In the genomic region with DNA sequence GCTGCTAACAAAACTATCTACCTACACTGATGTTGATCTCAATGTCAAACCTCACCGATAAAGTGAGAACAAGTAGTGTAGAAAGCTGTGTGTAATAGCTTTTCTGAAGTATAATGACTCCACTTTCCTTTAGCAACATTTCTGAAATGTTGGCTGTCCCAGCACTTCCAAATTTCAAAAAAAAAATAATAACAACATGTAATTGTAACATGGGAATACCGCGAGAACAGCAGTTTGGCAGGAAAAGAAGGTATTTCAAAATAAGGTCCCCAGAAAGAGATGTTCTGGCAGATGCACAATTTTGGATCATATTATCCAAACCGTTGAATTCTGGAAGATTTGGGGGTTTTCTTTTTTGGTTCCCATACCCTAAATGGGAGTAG, we compare ENCODE assay signal across 1 cellular context.
TF ChIP-seq lines count a peak whose summit lies in the region.

No MANE protein-coding gene starts in this region.

TF ChIP-seq in HepG2, 621 proteins besides CTCF, POLR2A, EP300 and RAD21 (continued from another document):
- no peak for TF ChIP-seq ZNF280B (CRISPR knock-in tag; IDR thresholded peaks at IDR 0.05; ENCODE audit: borderline replicate concordance)
- no peak for TF ChIP-seq ZNF30 (CRISPR knock-in tag; IDR thresholded peaks at IDR 0.05)
- TF ChIP-seq, protein P1, sequence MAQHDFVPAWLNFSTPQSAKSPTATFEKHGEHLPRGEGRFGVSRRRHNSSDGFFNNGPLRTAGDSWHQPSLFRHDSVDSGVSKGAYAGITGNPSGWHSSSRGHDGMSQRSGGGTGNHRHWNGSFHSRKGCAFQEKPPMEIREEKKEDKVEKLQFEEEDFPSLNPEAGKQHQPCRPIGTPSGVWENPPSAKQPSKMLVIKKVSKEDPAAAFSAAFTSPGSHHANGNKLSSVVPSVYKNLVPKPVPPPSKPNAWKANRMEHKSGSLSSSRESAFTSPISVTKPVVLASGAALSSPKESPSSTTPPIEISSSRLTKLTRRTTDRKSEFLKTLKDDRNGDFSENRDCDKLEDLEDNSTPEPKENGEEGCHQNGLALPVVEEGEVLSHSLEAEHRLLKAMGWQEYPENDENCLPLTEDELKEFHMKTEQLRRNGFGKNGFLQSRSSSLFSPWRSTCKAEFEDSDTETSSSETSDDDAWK (CRISPR knock-in tag; IDR thresholded peaks at IDR 0.05): no peak
- TF ChIP-seq, protein P2, sequence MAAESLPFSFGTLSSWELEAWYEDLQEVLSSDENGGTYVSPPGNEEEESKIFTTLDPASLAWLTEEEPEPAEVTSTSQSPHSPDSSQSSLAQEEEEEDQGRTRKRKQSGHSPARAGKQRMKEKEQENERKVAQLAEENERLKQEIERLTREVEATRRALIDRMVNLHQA (CRISPR knock-in tag; IDR thresholded peaks at IDR 0.05): no peak
- TF ChIP-seq GPN1 (CRISPR knock-in tag; IDR thresholded peaks at IDR 0.05; ENCODE audit: borderline replicate concordance): no peak
- TF ChIP-seq FOXO1 (CRISPR knock-in tag; IDR thresholded peaks at IDR 0.05): no peak
